In genomic region chr12:98606367-98606985, GRCh38 we compare ENCODE assay signal across 13 cellular contexts. TPM values are rescaled to one million over a fixed set of nuclear protein-coding genes. Genes with fewer than 3 reads are reported as not detected.
A peak's percentile ranks its signal among the peaks of the same experiment; 100 is the strongest.
DNase-seq lines count a peak whose midpoint lies in the region; ATAC-seq, FAIRE-seq and TF ChIP-seq lines count a peak whose summit lies in the region.
"Had no signal": no experiment of that assay in that cellular context is flagged by ENCODE, and none has a peak within 500 bp of the region (broad histone marks: within the 10 kb centered on the region; RNA-seq: fewer than 3 reads in every experiment).

No MANE protein-coding gene starts in this region.

- H3K36me3 Mint-ChIP-seq in HFFc6 (ENCODE audit: low read depth) = peaks cover 19% of the 10 kb centered on the region

- intact Hi-C loops in HepG2 (cut with micrococcal nuclease; ENCODE audit: unreplicated experiment) (no loop called here), uterus (cut with DNase I; ENCODE audit: low total_unique reads) (no loop called here)

- H3K4me1 ChIP-seq in BLaER1 treated with 17β-estradiol and CSF1 and Interleukin-3, amounts not matched to agents 10 nM and 100 nM = peaks cover 15 to 37% (median 23%) of the 10 kb centered on the region in 10 experiments; a peak in 19 of 20 replicates
- H3K4me1 ChIP-seq in HepG2 (ENCODE audit: insufficient read depth, low read length) (no peaks in the 10 kb centered on the region), uterus (no peaks in the 10 kb centered on the region)

- no peak for FAIRE-seq in HepG2 (lab: Jason Lieb, UNC)

- WGBS in HepG2 (ENCODE audit: low lambda C conversion rate) = 65% methylated on average over 2 of the region's 2 CpGs

- DNase-seq in HFFc6 (no peak), SK-MEL-5 (ENCODE audit: low read depth, low spot score) (peak; percentile 29), HepG2 (ENCODE audit: low spot score) (no peak), uterus (no peak), SW480 (ENCODE audit: low spot score) (no peak), NK-92 (lab: John Stamatoyannopoulos, UW; ENCODE audit: unreplicated experiment) (no peak)
- DNase-seq: CD4-positive, alpha-beta memory T cell; dorsolateral prefrontal cortex; islet precursor cell; NCI-H1092 treated with DMSO at 0.1 percent for 48 hours had no signal

- TF ChIP-seq POLR2A in HepG2 (IDR thresholded peaks at IDR 0.05; ENCODE audit: insufficient read depth in 1 of 2, low read depth in 2 of 2, low read length in 2 of 2) (no peak), uterus (IDR thresholded peaks at IDR 0.05) (no peak)

- H3K4me3 ChIP-seq in BLaER1 treated with 17β-estradiol and CSF1 and Interleukin-3, amounts not matched to agents 10 nM and 100 nM = peak overlapping the region in 3 of 10 experiments; percentile 26 to 39 (median 35); a peak in 5 of 20 replicates
- H3K4me3 ChIP-seq in HepG2 (replicated peaks in 1 of 3; ENCODE audit: insufficient read depth in 1 of 3, low read depth in 2 of 3, low read length in 3 of 3) (no peak overlapping the region), uterus (no peak overlapping the region)

- TF ChIP-seq EP300 in HepG2 (IDR thresholded peaks at IDR 0.05; ENCODE audit: low read depth in 2 of 2, low read length in 2 of 2) (no peak), HepG2 (CRISPR knock-in tag; IDR thresholded peaks at IDR 0.05; ENCODE audit: borderline replicate concordance) (no peak)

- in situ Hi-C loops in SK-MEL-5 (cut with HindIII; ENCODE audit: low pct_unique_long_range_greater_than_20kb, low sequenced_read_pairs) (no loop called here), HepG2 (cut with HindIII; ENCODE audit: extremely low pct_ligation_motif_present, low pct_unique_long_range_greater_than_20kb) (no loop called here)

- H2AFZ ChIP-seq in HepG2 (ENCODE audit: low read length) = no peak overlapping the region

- H3K27me3 ChIP-seq in BLaER1 treated with 17β-estradiol and CSF1 and Interleukin-3, amounts not matched to agents 10 nM and 100 nM = no peaks in the 10 kb centered on the region
- H3K27me3 ChIP-seq in HepG2 (ENCODE audit: control insufficient read depth in 1 of 2, insufficient read depth in 2 of 2, low read length in 2 of 2) = no peaks in the 10 kb centered on the region
- no peaks in the 10 kb centered on the region for H3K27me3 ChIP-seq in uterus
- H3K27me3 ChIP-seq: dorsolateral prefrontal cortex had no signal

- H3K4me2 ChIP-seq in BLaER1 treated with 17β-estradiol and CSF1 and Interleukin-3, amounts not matched to agents 10 nM and 100 nM = peak overlapping the region in 10 of 11 experiments; percentile 70 to 85 (median 78); a peak in 17 of 22 replicates
- no peak overlapping the region for H3K4me2 ChIP-seq in HepG2 (ENCODE audit: low read depth, low read length)

- peaks cover under 1 to 33% (median 19%) of the 10 kb centered on the region in 11 experiments; a peak in 16 of 22 replicates for H4K20me1 ChIP-seq in BLaER1 treated with 17β-estradiol and CSF1 and Interleukin-3, amounts not matched to agents 10 nM and 100 nM
- H4K20me1 ChIP-seq in HepG2 (ENCODE audit: insufficient read depth, low read length) = no peaks in the 10 kb centered on the region

- BruUV-seq in HepG2 (replicated peaks; lab: Mats Ljungman, UMichigan) = no TSS peak

- H3K79me2 ChIP-seq in HepG2 (ENCODE audit: insufficient read depth, low read length) = no peaks in the 10 kb centered on the region

- H3K9me3 ChIP-seq in BLaER1 treated with 17β-estradiol and CSF1 and Interleukin-3, amounts not matched to agents 10 nM and 100 nM (replicated peaks in 1 of 11) = no peaks in the 10 kb centered on the region
- H3K9me3 ChIP-seq in HepG2 (ENCODE audit: low read length) (no peaks in the 10 kb centered on the region), uterus (no peaks in the 10 kb centered on the region)

- peak overlapping the region in 5 of 11 experiments; percentile 68 to 75 (median 72); a peak in 8 of 22 replicates for H3K9ac ChIP-seq in BLaER1 treated with 17β-estradiol and CSF1 and Interleukin-3, amounts not matched to agents 10 nM and 100 nM
- no peak overlapping the region for H3K9ac ChIP-seq in HepG2 (ENCODE audit: insufficient read depth, low read depth, low read length)

- TF ChIP-seq RAD21 in HepG2 (CRISPR knock-in tag; IDR thresholded peaks at IDR 0.05) = no peak

- no peaks in the 10 kb centered on the region for H3K27me3 Mint-ChIP-seq in HFFc6 (ENCODE audit: insufficient read depth)
- H3K27me3 Mint-ChIP-seq: CD4-positive, alpha-beta memory T cell; stimulated activated naive CD8-positive, alpha-beta T cell treated with anti-CD3 and anti-CD28 coated beads, Interleukin-15, Interleukin-2, amounts not matched to agents 100 ng/mL and 50 ng/mL, for 24 hours had no signal

- TF ChIP-seq CTCF in HFFc6 (IDR thresholded peaks at IDR 0.05) = peak; percentile 36; the same call in 1 of the 2 replicates
- TF ChIP-seq CTCF in HepG2 (CRISPR knock-in tag; IDR thresholded peaks at IDR 0.05) = no peak
- no peak for TF ChIP-seq CTCF in uterus (IDR thresholded peaks at IDR 0.05)

- no peaks in the 10 kb centered on the region for H3K9me3 Mint-ChIP-seq in HFFc6
- H3K9me3 Mint-ChIP-seq: CD4-positive, alpha-beta memory T cell; stimulated activated naive CD8-positive, alpha-beta T cell treated with anti-CD3 and anti-CD28 coated beads, Interleukin-15, Interleukin-2, amounts not matched to agents 100 ng/mL and 50 ng/mL, for 24 hours had no signal

- peak overlapping the region; percentile 68 to 85 (median 81); a peak in 20 of 22 replicates for H3K27ac ChIP-seq in BLaER1 treated with 17β-estradiol and CSF1 and Interleukin-3, amounts not matched to agents 10 nM and 100 nM
- H3K27ac ChIP-seq in HepG2 (ENCODE audit: extremely low read length, insufficient read depth, low read length) = no peak overlapping the region
- no peak overlapping the region for H3K27ac ChIP-seq in uterus

- no peak overlapping the region for H3K27ac Mint-ChIP-seq in HFFc6
- H3K27ac Mint-ChIP-seq: stimulated activated naive CD8-positive, alpha-beta T cell treated with anti-CD3 and anti-CD28 coated beads, Interleukin-15, Interleukin-2, amounts not matched to agents 100 ng/mL and 50 ng/mL, for 24 hours had no signal

- peaks cover 35 to 43% (median 38%) of the 10 kb centered on the region in 11 experiments for H3K36me3 ChIP-seq in BLaER1 treated with 17β-estradiol and CSF1 and Interleukin-3, amounts not matched to agents 10 nM and 100 nM
- H3K36me3 ChIP-seq in HepG2 (replicated peaks in 1 of 2; ENCODE audit: control insufficient read depth in 1 of 2, insufficient read depth in 2 of 2, low read length in 2 of 2) = peaks cover 0 to 14% of the 10 kb centered on the region in 2 experiments; a peak in 3 of 5 replicates
- no peaks in the 10 kb centered on the region for H3K36me3 ChIP-seq in uterus

- POLR2A ChIA-PET in HepG2 (lab: Yijun Ruan, JAX) = interaction anchor here (5.2 kb wide), 1 partner anchor 13 kb away, joined by 32 read pairs; the partner anchor contains the start of gene SLC25A3

- no peak for ATAC-seq in HepG2
- ATAC-seq in GM21390 (IDR thresholded peaks at IDR 0.05; ENCODE audit: unreplicated experiment) = no peak

- H3K4me1 Mint-ChIP-seq in HFFc6 (ENCODE audit: low read depth) = no peaks in the 10 kb centered on the region

- H3K4me3 Mint-ChIP-seq in HFFc6 = no peak overlapping the region

- CTCF ChIA-PET in HepG2 (lab: Yijun Ruan, JAX; ENCODE audit: low intra/inter-chr PET ratio, low total read pairs) = no interaction called here

RNA-seq across cellular contexts. Expression of gene SLC25A3, which starts 13.0 kb away (rescaled TPM):
- 100 to 1,000 TPM; 613 to 701 (median 674) TPM for total RNA-seq in HFFc6 (2021; fragmentation: NEBNext Ultra II Directional; extraction: Animal tissue kit (Norgen Biotek cat#: 25700))
- total RNA-seq in SK-MEL-5 (2014; rRNA removed; shearing (Covaris generic)) = 959 and 1,004 TPM in 2 replicates
- 712 and 741 TPM in 2 replicates for polyA plus RNA-seq in SK-MEL-5 (2015; cell fraction: cytosol; rRNA removed)
- polyA plus RNA-seq in SK-MEL-5 (2015; cell fraction: nucleus; rRNA removed) = 683 and 729 TPM in 2 replicates
- 829 and 1,060 TPM in 2 replicates for total RNA-seq in HepG2 (2016; rRNA removed; fragmentation: Illumina TruSeq; extraction: Trizol)
- total RNA-seq in HepG2 (2016; cell fraction: cytosol; rRNA removed; fragmentation: Illumina TruSeq; extraction: Trizol; ENCODE audit: low read depth) = 425 and 488 TPM in 2 replicates
- 811 and 963 TPM in 2 replicates for total RNA-seq in HepG2 (2016; cell fraction: insoluble cytoplasmic fraction; rRNA removed; fragmentation: Illumina TruSeq; extraction: Trizol)
- total RNA-seq in HepG2 (2016; cell fraction: membrane; rRNA removed; fragmentation: Illumina TruSeq; extraction: Trizol) = 851 and 910 TPM in 2 replicates
- total RNA-seq in HepG2 (2016; cell fraction: nucleus; rRNA removed; fragmentation: Illumina TruSeq; extraction: Trizol) = 375 and 395 TPM in 2 replicates
- 223 and 292 TPM in 2 replicates for polyA plus RNA-seq in HepG2 (2011; rRNA removed)
- polyA plus RNA-seq in HepG2 (2011; cell fraction: cytosol; rRNA removed) = 587 and 610 TPM in 2 replicates
- polyA plus RNA-seq in HepG2 (2011; cell fraction: nucleus; rRNA removed) = 315 and 325 TPM in 2 replicates
- 640 and 676 TPM in 2 replicates for polyA plus RNA-seq in HepG2 (2012)
- polyA plus RNA-seq in HepG2 (2016; cell fraction: cytosol; fragmentation: Illumina TruSeq; extraction: Trizol; ENCODE audit: low read depth) = 436 and 459 TPM in 2 replicates
- polyA plus RNA-seq in HepG2 (2016; cell fraction: insoluble cytoplasmic fraction; fragmentation: Illumina TruSeq; extraction: Trizol; ENCODE audit: low read depth) = 870 and 891 TPM in 2 replicates
- polyA plus RNA-seq in HepG2 (2016; cell fraction: membrane; fragmentation: Illumina TruSeq; extraction: Trizol; ENCODE audit: low read depth) = 714 and 777 TPM in 2 replicates
- polyA plus RNA-seq in HepG2 (2016; cell fraction: nucleus; fragmentation: Illumina TruSeq; extraction: Trizol; ENCODE audit: insufficient read depth, low read depth) = 544 and 559 TPM in 2 replicates
- polyA minus RNA-seq in HepG2 (2011; rRNA and poly(A)+ RNA removed; ENCODE audit: low replicate concordance) = 465 and 597 TPM in 2 replicates
- 308 and 328 TPM in 2 replicates for polyA minus RNA-seq in HepG2 (2011; cell fraction: cytosol; rRNA and poly(A)+ RNA removed)
- polyA minus RNA-seq in HepG2 (2011; cell fraction: nucleus; rRNA and poly(A)+ RNA removed) = 293 and 298 TPM in 2 replicates
- 100 to 1,000 TPM; 283 to 701 (median 315) TPM for total RNA-seq in uterus

RNA-seq across cellular contexts. Expression of gene IKBIP, which starts 38.1 kb away (rescaled TPM):
- total RNA-seq in HFFc6 (2021; fragmentation: NEBNext Ultra II Directional; extraction: Animal tissue kit (Norgen Biotek cat#: 25700)) = 100 to 1,000 TPM in 5 of 6 experiments, 10 to 100 TPM in 1; 96.6 to 131 (median 108) TPM
- 59.5 and 69.0 TPM in 2 replicates for total RNA-seq in SK-MEL-5 (2014; rRNA removed; shearing (Covaris generic))
- polyA plus RNA-seq in SK-MEL-5 (2015; cell fraction: cytosol; rRNA removed) = 43.6 and 47.1 TPM in 2 replicates
- 7.2 and 7.7 TPM in 2 replicates for polyA plus RNA-seq in SK-MEL-5 (2015; cell fraction: nucleus; rRNA removed)
- total RNA-seq in HepG2 (2016; rRNA removed; fragmentation: Illumina TruSeq; extraction: Trizol) = 50.4 and 55.5 TPM in 2 replicates
- total RNA-seq in HepG2 (2016; cell fraction: cytosol; rRNA removed; fragmentation: Illumina TruSeq; extraction: Trizol; ENCODE audit: low read depth) = 12.8 and 13.3 TPM in 2 replicates
- total RNA-seq in HepG2 (2016; cell fraction: insoluble cytoplasmic fraction; rRNA removed; fragmentation: Illumina TruSeq; extraction: Trizol) = 49.3 and 57.3 TPM in 2 replicates
- 26.4 and 30.6 TPM in 2 replicates for total RNA-seq in HepG2 (2016; cell fraction: membrane; rRNA removed; fragmentation: Illumina TruSeq; extraction: Trizol)
- 45.6 and 51.3 TPM in 2 replicates for total RNA-seq in HepG2 (2016; cell fraction: nucleus; rRNA removed; fragmentation: Illumina TruSeq; extraction: Trizol)
- polyA plus RNA-seq in HepG2 (2011; rRNA removed) = 13.1 and 20.0 TPM in 2 replicates
- 11.1 and 13.4 TPM in 2 replicates for polyA plus RNA-seq in HepG2 (2011; cell fraction: cytosol; rRNA removed)
- 3.2 and 5.0 TPM in 2 replicates for polyA plus RNA-seq in HepG2 (2011; cell fraction: nucleus; rRNA removed)
- polyA plus RNA-seq in HepG2 (2012) = 27.7 and 37.0 TPM in 2 replicates
- 12.5 and 13.4 TPM in 2 replicates for polyA plus RNA-seq in HepG2 (2016; cell fraction: cytosol; fragmentation: Illumina TruSeq; extraction: Trizol; ENCODE audit: low read depth)
- polyA plus RNA-seq in HepG2 (2016; cell fraction: insoluble cytoplasmic fraction; fragmentation: Illumina TruSeq; extraction: Trizol; ENCODE audit: low read depth) = 45.9 and 51.3 TPM in 2 replicates
- 22.0 and 23.3 TPM in 2 replicates for polyA plus RNA-seq in HepG2 (2016; cell fraction: membrane; fragmentation: Illumina TruSeq; extraction: Trizol; ENCODE audit: low read depth)
- polyA plus RNA-seq in HepG2 (2016; cell fraction: nucleus; fragmentation: Illumina TruSeq; extraction: Trizol; ENCODE audit: insufficient read depth, low read depth) = 59.6 and 61.9 TPM in 2 replicates
- polyA minus RNA-seq in HepG2 (2011; rRNA and poly(A)+ RNA removed; ENCODE audit: low replicate concordance) = 2.1 and 3.1 TPM in 2 replicates
- 12.5 and 14.2 TPM in 2 replicates for polyA minus RNA-seq in HepG2 (2011; cell fraction: cytosol; rRNA and poly(A)+ RNA removed)
- polyA minus RNA-seq in HepG2 (2011; cell fraction: nucleus; rRNA and poly(A)+ RNA removed) = 8.5 and 10.9 TPM in 2 replicates
- total RNA-seq in uterus = 10 to 100 TPM; 11.8 to 37.3 (median 18.0) TPM

RNA-seq across cellular contexts. Expression of gene APAF1, which starts 38.6 kb away (rescaled TPM):
- 10 to 100 TPM; 19.0 to 23.6 (median 21.2) TPM for total RNA-seq in HFFc6 (2021; fragmentation: NEBNext Ultra II Directional; extraction: Animal tissue kit (Norgen Biotek cat#: 25700))
- 13.9 and 20.8 TPM in 2 replicates for total RNA-seq in SK-MEL-5 (2014; rRNA removed; shearing (Covaris generic))
- polyA plus RNA-seq in SK-MEL-5 (2015; cell fraction: cytosol; rRNA removed) = 14.5 and 15.0 TPM in 2 replicates
- 14.4 and 15.0 TPM in 2 replicates for polyA plus RNA-seq in SK-MEL-5 (2015; cell fraction: nucleus; rRNA removed)
- total RNA-seq in HepG2 (2016; rRNA removed; fragmentation: Illumina TruSeq; extraction: Trizol) = 13.0 and 17.9 TPM in 2 replicates
- 2.6 and 2.9 TPM in 2 replicates for total RNA-seq in HepG2 (2016; cell fraction: cytosol; rRNA removed; fragmentation: Illumina TruSeq; extraction: Trizol; ENCODE audit: low read depth)
- 12.7 and 16.8 TPM in 2 replicates for total RNA-seq in HepG2 (2016; cell fraction: insoluble cytoplasmic fraction; rRNA removed; fragmentation: Illumina TruSeq; extraction: Trizol)
- total RNA-seq in HepG2 (2016; cell fraction: membrane; rRNA removed; fragmentation: Illumina TruSeq; extraction: Trizol) = 4.9 and 5.0 TPM in 2 replicates
- total RNA-seq in HepG2 (2016; cell fraction: nucleus; rRNA removed; fragmentation: Illumina TruSeq; extraction: Trizol) = 16.1 and 16.3 TPM in 2 replicates
- 5.6 and 6.0 TPM in 2 replicates for polyA plus RNA-seq in HepG2 (2011; rRNA removed)
- 3.2 and 3.7 TPM in 2 replicates for polyA plus RNA-seq in HepG2 (2011; cell fraction: cytosol; rRNA removed)
- 4.9 and 5.2 TPM in 2 replicates for polyA plus RNA-seq in HepG2 (2011; cell fraction: nucleus; rRNA removed)
- polyA plus RNA-seq in HepG2 (2012) = 3.4 and 5.4 TPM in 2 replicates
- 0.33 and 0.40 TPM in 2 replicates for polyA plus RNA-seq in HepG2 (2016; cell fraction: cytosol; fragmentation: Illumina TruSeq; extraction: Trizol; ENCODE audit: low read depth)
- polyA plus RNA-seq in HepG2 (2016; cell fraction: insoluble cytoplasmic fraction; fragmentation: Illumina TruSeq; extraction: Trizol; ENCODE audit: low read depth) = 11.7 and 12.8 TPM in 2 replicates
- 1.5 and 1.8 TPM in 2 replicates for polyA plus RNA-seq in HepG2 (2016; cell fraction: membrane; fragmentation: Illumina TruSeq; extraction: Trizol; ENCODE audit: low read depth)
- polyA plus RNA-seq in HepG2 (2016; cell fraction: nucleus; fragmentation: Illumina TruSeq; extraction: Trizol; ENCODE audit: insufficient read depth, low read depth) = 12.8 and 14.3 TPM in 2 replicates
- 6.8 and 9.6 TPM in 2 replicates for polyA minus RNA-seq in HepG2 (2011; rRNA and poly(A)+ RNA removed; ENCODE audit: low replicate concordance)
- 9.8 and 11.1 TPM in 2 replicates for polyA minus RNA-seq in HepG2 (2011; cell fraction: cytosol; rRNA and poly(A)+ RNA removed)
- 27.8 and 32.8 TPM in 2 replicates for polyA minus RNA-seq in HepG2 (2011; cell fraction: nucleus; rRNA and poly(A)+ RNA removed)
- total RNA-seq in uterus = 10 to 100 TPM in 3 of 4 donors, 1 to 10 TPM in 1; 4.6 to 57.8 (median 14.6) TPM

Comparison
In these comparisons a context has a peak if more than half of its experiments do, and no peak if none do; other contexts are left out.
1. H3K27ac ChIP-seq: peak in BLaER1 treated with 17β-estradiol and CSF1 and Interleukin-3, amounts not matched to agents 10 nM and 100 nM (11 of 11); none in HepG2 (single experiment) and uterus (0 of 2).